In genomic region chr7:24582171-24582570, GRCh38 we compare ENCODE assay signal across 9 cellular contexts.
"Had no signal": no experiment of that assay in that cellular context is flagged by ENCODE, and none has a peak within 500 bp of the region (broad histone marks: within the 10 kb centered on the region; RNA-seq: fewer than 3 reads in every experiment).

No MANE protein-coding gene starts in this region.

- DNase-seq: GM23248, GOT3, H7, HFFc6, IMR-90 had no signal

- H3K27ac ChIP-seq: GM23248 had no signal

- ATAC-seq: HCT116, K562 had no signal

- H3K4me1 ChIP-seq: HAP-1 had no signal

- H3K9ac ChIP-seq: GM23248 had no signal

- H3K36me3 ChIP-seq: HAP-1 had no signal

- FAIRE-seq: HTR-8/SVneo, K562 had no signal

- H3K4me3 ChIP-seq: GM23248, HAP-1, K562 had no signal

- H3K9me3 ChIP-seq: HAP-1 had no signal

- H2AFZ ChIP-seq: GM23248 had no signal
